ENCODE assay signal across 11 cellular contexts in genomic region chr9:89502038-89502601, GRCh38. TPM values are rescaled to one million over a fixed set of nuclear protein-coding genes. Genes with fewer than 3 reads are reported as not detected.
DNase-seq lines count a peak whose midpoint lies in the region; ATAC-seq and TF ChIP-seq lines count a peak whose summit lies in the region.
"Had no signal": no experiment of that assay in that cellular context is flagged by ENCODE, and none has a peak within 500 bp of the region (broad histone marks: within the 10 kb centered on the region; RNA-seq: fewer than 3 reads in every experiment).

No MANE protein-coding gene starts in this region.

- H3K4me1 ChIP-seq in CD4-positive, alpha-beta memory T cell (ENCODE audit: insufficient read depth, low read length): peaks cover 62% of the 10 kb centered on the region
- peaks cover 7% of the 10 kb centered on the region for H3K4me1 ChIP-seq in lower lobe of right lung
- H3K4me1 ChIP-seq: psoas muscle had no signal

- H3K9me3 Mint-ChIP-seq in CD4-positive, alpha-beta memory T cell: no peaks in the 10 kb centered on the region
- no peaks in the 10 kb centered on the region for H3K9me3 Mint-ChIP-seq in activated CD8-positive, alpha-beta T cell treated with anti-CD3 and anti-CD28 coated beads, Interleukin-2, amount 10 ng/mL, durations not matched to agents 7 days and 5 days (ENCODE audit: insufficient read depth)

- H3K27me3 ChIP-seq in CD4-positive, alpha-beta memory T cell (ENCODE audit: insufficient read depth, low read length): no peaks in the 10 kb centered on the region
- no peaks in the 10 kb centered on the region for H3K27me3 ChIP-seq in lower lobe of right lung (ENCODE audit: low read depth)

- POLR2A ChIA-PET in CD4-positive, alpha-beta memory T cell (lab: Charles Lee; ENCODE audit: partially characterized antibody): interaction anchor here (0.8 to 4.3 kb wide), 22 partner anchors 8 to 92 kb away, joined by 3 to 59 read pairs (median 4); no protein-coding TSS in a partner anchor
- POLR2A ChIA-PET in activated CD8-positive, alpha-beta T cell treated with anti-CD3 and anti-CD28 coated beads, Interleukin-2, amount 10 ng/mL, durations not matched to agents 7 days and 5 days (lab: Charles Lee): interaction anchor here (0.6 to 3.0 kb wide), 11 partner anchors 9 to 47 kb away, joined by 3 to 25 read pairs (median 6); no protein-coding TSS in a partner anchor

- no peaks in the 10 kb centered on the region for H3K27me3 Mint-ChIP-seq in CD4-positive, alpha-beta memory T cell
- no peaks in the 10 kb centered on the region for H3K27me3 Mint-ChIP-seq in activated CD8-positive, alpha-beta T cell treated with anti-CD3 and anti-CD28 coated beads, Interleukin-2, amount 10 ng/mL, durations not matched to agents 7 days and 5 days (ENCODE audit: low read depth)

- ATAC-seq in activated CD8-positive, alpha-beta T cell treated with anti-CD3 and anti-CD28 coated beads, Interleukin-2, amount 10 ng/mL, durations not matched to agents 7 days and 5 days: peak; percentile 64
- ATAC-seq in lower lobe of right lung: peak; percentile 17 to 24
- no peak for ATAC-seq in GM19023 (IDR thresholded peaks at IDR 0.05; ENCODE audit: unreplicated experiment)
- ATAC-seq in HG02623 (IDR thresholded peaks at IDR 0.05; ENCODE audit: unreplicated experiment): no peak
- ATAC-seq: Panc1, psoas muscle had no signal

- peak overlapping the region in 7 of 8 donors; percentile 20 to 80 (median 56) for H3K4me3 Mint-ChIP-seq in CD4-positive, alpha-beta memory T cell
- peak overlapping the region; percentile 55 for H3K4me3 Mint-ChIP-seq in activated CD8-positive, alpha-beta T cell treated with anti-CD3 and anti-CD28 coated beads, Interleukin-2, amount 10 ng/mL, durations not matched to agents 7 days and 5 days

- no peak for TF ChIP-seq CTCF in lower lobe of right lung (IDR thresholded peaks at IDR 0.05)

- intact Hi-C loops in CD4-positive, alpha-beta memory T cell (cut with micrococcal nuclease): loop anchor here (1.0 kb wide), 2 partner anchors 18 to 34 kb away; no protein-coding TSS in a partner anchor
- intact Hi-C loops in lower lobe of right lung (cut with DNase I): no loop called here

- CTCF ChIA-PET in CD4-positive, alpha-beta memory T cell (lab: Charles Lee; ENCODE audit: partially characterized antibody): interaction anchor here (0.8 to 3.0 kb wide), 16 partner anchors 8 to 94 kb away, joined by 3 to 32 read pairs (median 4); no protein-coding TSS in a partner anchor
- CTCF ChIA-PET in activated CD8-positive, alpha-beta T cell treated with anti-CD3 and anti-CD28 coated beads, Interleukin-2, amount 10 ng/mL, durations not matched to agents 7 days and 5 days (lab: Charles Lee): interaction anchor here (0.8 to 4.6 kb wide), 15 partner anchors 8 to 78 kb away, joined by 3 to 36 read pairs (median 5); no protein-coding TSS in a partner anchor

- H3K36me3 Mint-ChIP-seq in CD4-positive, alpha-beta memory T cell: peaks cover under 1 to 9% of the 10 kb centered on the region in 2 donors
- H3K36me3 Mint-ChIP-seq in activated CD8-positive, alpha-beta T cell treated with anti-CD3 and anti-CD28 coated beads, Interleukin-2, amount 10 ng/mL, durations not matched to agents 7 days and 5 days (ENCODE audit: low read depth): peaks cover 3% of the 10 kb centered on the region

- DNase-seq in CD4-positive, alpha-beta memory T cell: peak; percentile 70 to 86 (median 78)
- peak; percentile 79 for DNase-seq in activated CD8-positive, alpha-beta T cell treated with anti-CD3 and anti-CD28 coated beads, Interleukin-2, amount 10 ng/mL, durations not matched to agents 7 days and 5 days
- DNase-seq in lower lobe of right lung (no peak), DMS153 (lab: John Stamatoyannopoulos, UW) (no peak), HuH-7.5 (ENCODE audit: low spot score) (no peak)
- DNase-seq: NCI-H2227 treated with DMSO at 0.1 percent for 48 hours, psoas muscle had no signal

- peaks cover 61 to 86% (median 71%) of the 10 kb centered on the region in 4 donors for H3K4me1 Mint-ChIP-seq in CD4-positive, alpha-beta memory T cell
- peaks cover 85% of the 10 kb centered on the region for H3K4me1 Mint-ChIP-seq in activated CD8-positive, alpha-beta T cell treated with anti-CD3 and anti-CD28 coated beads, Interleukin-2, amount 10 ng/mL, durations not matched to agents 7 days and 5 days (ENCODE audit: low read depth)

- H3K36me3 ChIP-seq in CD4-positive, alpha-beta memory T cell (ENCODE audit: insufficient read depth, low read length): no peaks in the 10 kb centered on the region
- H3K36me3 ChIP-seq in KOPT-K1 (ENCODE audit: insufficient read depth, low read length) (no peaks in the 10 kb centered on the region), lower lobe of right lung (no peaks in the 10 kb centered on the region)

- H3K9me3 ChIP-seq in CD4-positive, alpha-beta memory T cell (ENCODE audit: control insufficient read depth in 1 of 2, low read length in 2 of 2): no peaks in the 10 kb centered on the region
- H3K9me3 ChIP-seq in KOPT-K1 (ENCODE audit: insufficient read depth, low read length, poor library complexity, severe bottlenecking) (no peaks in the 10 kb centered on the region), lower lobe of right lung (no peaks in the 10 kb centered on the region)
- H3K9me3 ChIP-seq: psoas muscle had no signal

- peak overlapping the region; percentile 57 for H3K27ac ChIP-seq in CD4-positive, alpha-beta memory T cell (ENCODE audit: low read depth, low read length)
- H3K27ac ChIP-seq in KOPT-K1 (ENCODE audit: low read depth, low read length, poor library complexity, severe bottlenecking) (peak overlapping the region; percentile 98), lower lobe of right lung (no peak overlapping the region)
- H3K27ac ChIP-seq: psoas muscle had no signal

- H3K4me3 ChIP-seq in CD4-positive, alpha-beta memory T cell (ENCODE audit: low read length in 2 of 2): peak overlapping the region in 1 of 2 donors; percentile 13
- H3K4me3 ChIP-seq in lower lobe of right lung: no peak overlapping the region
- H3K4me3 ChIP-seq: psoas muscle had no signal

- peak overlapping the region; percentile 91 to 96 (median 94) for H3K27ac Mint-ChIP-seq in CD4-positive, alpha-beta memory T cell
- peak overlapping the region; percentile 94 for H3K27ac Mint-ChIP-seq in activated CD8-positive, alpha-beta T cell treated with anti-CD3 and anti-CD28 coated beads, Interleukin-2, amount 10 ng/mL, durations not matched to agents 7 days and 5 days

RNA-seq across cellular contexts. Expression of gene SEMA4D, which starts 4.2 kb away (rescaled TPM):
- total RNA-seq in CD4-positive, alpha-beta memory T cell: 100 to 1,000 TPM; 393 to 410 TPM
- polyA plus RNA-seq in CD4-positive, alpha-beta memory T cell: 100 to 1,000 TPM in 1 of 2 donors, 10 to 100 TPM in 1; 49.5 to 166 TPM
- total RNA-seq in activated CD8-positive, alpha-beta T cell treated with anti-CD3 and anti-CD28 coated beads, Interleukin-2, amount 10 ng/mL, durations not matched to agents 7 days and 5 days: 100 to 1,000 TPM; 314 to 321 TPM
- 49.9 TPM for total RNA-seq in lower lobe of right lung

Comparison
In these comparisons a context has a peak if more than half of its experiments do, and no peak if none do; other contexts are left out.
1. DNase-seq: peak in CD4-positive, alpha-beta memory T cell (5 of 5) and activated CD8-positive, alpha-beta T cell treated with anti-CD3 and anti-CD28 coated beads, Interleukin-2, amount 10 ng/mL, durations not matched to agents 7 days and 5 days (single experiment); none in lower lobe of right lung (single experiment), DMS153 (single experiment) and HuH-7.5 (single experiment).
2. ATAC-seq: peak in activated CD8-positive, alpha-beta T cell treated with anti-CD3 and anti-CD28 coated beads, Interleukin-2, amount 10 ng/mL, durations not matched to agents 7 days and 5 days (single experiment) and lower lobe of right lung (2 of 2); none in GM19023 (single experiment) and HG02623 (single experiment).